ENCODE assay signal across 9 cellular contexts in genomic region chr1:213050745-213051126, GRCh38. TPM values are rescaled to one million over a fixed set of nuclear protein-coding genes. Genes with fewer than 3 reads are reported as not detected.
DNase-seq lines count a peak whose midpoint lies in the region; ATAC-seq, FAIRE-seq and TF ChIP-seq lines count a peak whose summit lies in the region.
"Had no signal": no experiment of that assay in that cellular context is flagged by ENCODE, and none has a peak within 500 bp of the region (broad histone marks: within the 10 kb centered on the region; RNA-seq: fewer than 3 reads in every experiment).

No MANE protein-coding gene starts in this region.

- H4K20me1 ChIP-seq in PC-3 (ENCODE audit: low read length): no peaks in the 10 kb centered on the region

- POLR2A ChIA-PET in PC-3 (lab: Charles Lee; ENCODE audit: unreplicated experiment): interaction anchor here (0.6 kb wide), 1 partner anchor 36 kb away, joined by 3 read pairs; no protein-coding TSS in a partner anchor

- H3K79me2 ChIP-seq in PC-3 (ENCODE audit: low read length): peaks cover 45% of the 10 kb centered on the region

- no peaks in the 10 kb centered on the region for H3K9me3 ChIP-seq in ES-I3 (ENCODE audit: control insufficient read depth, insufficient read depth, low read length)
- no peaks in the 10 kb centered on the region for H3K9me3 ChIP-seq in PC-3 (ENCODE audit: low read length)
- no peaks in the 10 kb centered on the region for H3K9me3 ChIP-seq in esophagus squamous epithelium
- no peaks in the 10 kb centered on the region for H3K9me3 ChIP-seq in pancreas

- H3K9ac ChIP-seq in ES-I3 (ENCODE audit: low read depth, low read length): peak overlapping the region; percentile 96
- peak overlapping the region; percentile 87 for H3K9ac ChIP-seq in PC-3 (ENCODE audit: low read length)

- H3K4me1 ChIP-seq in ES-I3 (ENCODE audit: insufficient read depth, low read length): peaks cover 14% of the 10 kb centered on the region; the same call in 1 of the 2 replicates
- peaks cover 38% of the 10 kb centered on the region for H3K4me1 ChIP-seq in PC-3 (ENCODE audit: insufficient read depth, low read length)
- peaks cover 0 to 21% (median 14%) of the 10 kb centered on the region in 3 donors for H3K4me1 ChIP-seq in esophagus squamous epithelium
- peaks cover 7 to 18% (median 8%) of the 10 kb centered on the region in 3 donors for H3K4me1 ChIP-seq in pancreas

- FAIRE-seq in pancreas (lab: Jason Lieb, UNC): no peak
- FAIRE-seq: TTC549 had no signal

- TF ChIP-seq CTCF in PC-3 (conservative IDR thresholded peaks at IDR 0.05; ENCODE audit: low read depth, low read length) (no peak), esophagus squamous epithelium (IDR thresholded peaks at IDR 0.05) (no peak), pancreas (IDR thresholded peaks at IDR 0.05) (no peak)

- DNase-seq in H7 (no peak), PC-3 (no peak), esophagus squamous epithelium (lab: John Stamatoyannopoulos, UW) (no peak), pancreas (no peak), EL (no peak)
- no peak for DNase-seq in stimulated activated CD4-positive, alpha-beta T cell treated with anti-CD3 and anti-CD28 coated beads, Interleukin-4, amount 100 ng/mL, for 4 hours

- ATAC-seq in PC-3 (peak; percentile 39), pancreas (peak; percentile 44 to 65 (median 51)), GM21737 (IDR thresholded peaks at IDR 0.05; ENCODE audit: unreplicated experiment) (no peak)

- H3K27me3 ChIP-seq in H7 (ENCODE audit: control insufficient read depth, insufficient read depth, low read length): no peaks in the 10 kb centered on the region
- H3K27me3 ChIP-seq in PC-3 (ENCODE audit: low read length): no peaks in the 10 kb centered on the region
- peaks cover 0 to 37% (median 0%) of the 10 kb centered on the region in 4 donors for H3K27me3 ChIP-seq in esophagus squamous epithelium
- H3K27me3 ChIP-seq in pancreas: no peaks in the 10 kb centered on the region

- H3K4me2 ChIP-seq in PC-3 (ENCODE audit: low read length): peak overlapping the region; percentile 99

- no peak for TF ChIP-seq POLR2A in esophagus squamous epithelium (IDR thresholded peaks at IDR 0.05)

- H2AFZ ChIP-seq in PC-3 (ENCODE audit: low read length): peak overlapping the region; percentile 100

- H3K36me3 ChIP-seq in ES-I3 (ENCODE audit: insufficient read depth, low read length): no peaks in the 10 kb centered on the region
- H3K36me3 ChIP-seq in H7 (replicated peaks; ENCODE audit: control insufficient read depth, insufficient read depth, low read length): no peaks in the 10 kb centered on the region
- H3K36me3 ChIP-seq in PC-3 (ENCODE audit: low read depth, low read length): no peaks in the 10 kb centered on the region
- no peaks in the 10 kb centered on the region for H3K36me3 ChIP-seq in esophagus squamous epithelium
- no peaks in the 10 kb centered on the region for H3K36me3 ChIP-seq in pancreas

- no peaks in the 10 kb centered on the region for H3F3A ChIP-seq in PC-3 (ENCODE audit: low read length, unreplicated experiment)

- CTCF ChIA-PET in PC-3 (lab: Charles Lee): interaction anchor here (0.7 kb wide), 1 partner anchor 1813 kb away, joined by 3 read pairs; no protein-coding TSS in a partner anchor

- BruUV-seq in PC-3 (replicated peaks; lab: Mats Ljungman, UMichigan): TSS peak; percentile 89

- 44 to 58% methylated on average over 8 to 11 of the region's 15 CpGs for WGBS in esophagus squamous epithelium, 2 donors
- 15% methylated on average over 15 of the region's 15 CpGs for WGBS in pancreas, 2 donors

- intact Hi-C loops in PC-3 (cut with micrococcal nuclease) (loop anchor here (1.0 kb wide), 2 partner anchors 20 to 35 kb away; partner anchors contain the start of gene ANGEL2), esophagus squamous epithelium (cut with DNase I) (no loop called here), pancreas (cut with DNase I) (no loop called here)

- H3K9me2 ChIP-seq in PC-3 (replicated peaks; ENCODE audit: low read length): no peaks in the 10 kb centered on the region

- H3K27ac ChIP-seq in PC-3 (ENCODE audit: low read length) (peak overlapping the region; percentile 68), esophagus squamous epithelium (peak overlapping the region; percentile 76 to 90 (median 88)), pancreas (peak overlapping the region; percentile 33 to 77 (median 60))

- H3K4me3 ChIP-seq in H7 (ENCODE audit: insufficient read depth, low read depth, low read length) (peak overlapping the region; percentile 91), PC-3 (ENCODE audit: low read length) (peak overlapping the region; percentile 88), esophagus squamous epithelium (peak overlapping the region; percentile 80 to 96 (median 91)), pancreas (peak overlapping the region; percentile 51 to 90 (median 80))

RNA-seq across cellular contexts. Expression of gene RPS6KC1, which starts 0.3 kb away (rescaled TPM):
- total RNA-seq in H7 (2014; rRNA removed; shearing (Covaris generic)): 28.3 and 35.1 TPM in 2 replicates
- total RNA-seq in PC-3 (2014; rRNA removed) (21.1 and 22.3 TPM in 2 replicates), esophagus squamous epithelium (10 to 100 TPM in 3 of 4 donors, 1 to 10 TPM in 1; 7.4 to 16.8 (median 13.7) TPM), pancreas (10 to 100 TPM in 1 of 6 donors, 1 to 10 TPM in 5; 5.7 to 11.4 (median 7.2) TPM)
- polyA plus RNA-seq in pancreas: 1 to 10 TPM; 2.3 to 4.9 TPM

RNA-seq across cellular contexts. Expression of gene ANGEL2, which starts 35.1 kb away (rescaled TPM):
- total RNA-seq in H7 (2014; rRNA removed; shearing (Covaris generic)): 57.4 and 67.4 TPM in 2 replicates
- total RNA-seq in PC-3 (2014; rRNA removed): 27.0 and 36.8 TPM in 2 replicates
- 10 to 100 TPM; 15.8 to 48.3 (median 31.3) TPM for total RNA-seq in esophagus squamous epithelium
- total RNA-seq in pancreas: 10 to 100 TPM; 10.7 to 17.2 (median 11.8) TPM
- 10 to 100 TPM in 1 of 2 donors, 1 to 10 TPM in 1; 9.8 to 15.5 TPM for polyA plus RNA-seq in pancreas
